In genomic region chr20:19012671-19013070, GRCh38 we compare ENCODE assay signal across 17 cellular contexts.
A peak's percentile ranks its signal among the peaks of the same experiment; 100 is the strongest.
DNase-seq lines count a peak whose midpoint lies in the region; TF ChIP-seq lines count a peak whose summit lies in the region.
"Had no signal": no experiment of that assay in that cellular context is flagged by ENCODE, and none has a peak within 500 bp of the region (broad histone marks: within the 10 kb centered on the region; RNA-seq: fewer than 3 reads in every experiment).

No MANE protein-coding gene starts in this region.

- no peaks in the 10 kb centered on the region for H3K36me3 ChIP-seq in parathyroid adenoma (ENCODE audit: control insufficient read depth, insufficient read depth, low read length)
- H3K36me3 ChIP-seq: ascending aorta, BLaER1 had no signal

- no peak overlapping the region for H3K4me2 ChIP-seq in parathyroid adenoma (ENCODE audit: low read length)
- H3K4me2 ChIP-seq: BLaER1, smooth muscle cell had no signal

- no peak for TF ChIP-seq CTCF in epithelial cell of esophagus (IDR thresholded peaks at IDR 0.05; ENCODE audit: insufficient read depth, low read depth, low read length, missing control alignments)
- no peak for TF ChIP-seq CTCF in parathyroid adenoma (IDR thresholded peaks at IDR 0.05)

- peaks cover 21% of the 10 kb centered on the region for H3K4me1 ChIP-seq in parathyroid adenoma
- H3K4me1 ChIP-seq: ascending aorta, BLaER1 had no signal

- H3K4me3 ChIP-seq in epithelial cell of esophagus (ENCODE audit: low read length), result no peak overlapping the region
- H3K4me3 ChIP-seq in parathyroid adenoma (ENCODE audit: low read depth, low read length), result no peak overlapping the region
- H3K4me3 ChIP-seq: ascending aorta, BLaER1, smooth muscle cell had no signal

- no peaks in the 10 kb centered on the region for H3K27me3 ChIP-seq in parathyroid adenoma (ENCODE audit: control insufficient read depth, insufficient read depth, low read length)
- H3K27me3 ChIP-seq: ascending aorta, BLaER1 had no signal

- H2AFZ ChIP-seq in parathyroid adenoma, result peak overlapping the region; percentile 47

- H3K79me2 ChIP-seq in parathyroid adenoma, result no peaks in the 10 kb centered on the region

- H3K27ac ChIP-seq in parathyroid adenoma, result peak overlapping the region; percentile 1
- H3K27ac ChIP-seq: ascending aorta, BLaER1 had no signal

- DNase-seq in AML-193 (lab: John Stamatoyannopoulos, UW), result peak; percentile 11 to 26
- DNase-seq in NOMO-1 (lab: John Stamatoyannopoulos, UW; ENCODE audit: unreplicated experiment in 2 of 2), result peak; percentile 83 to 86
- DNase-seq in epithelial cell of esophagus (ENCODE audit: low read depth), result peak; percentile 13
- no peak for DNase-seq in DMS153 (lab: John Stamatoyannopoulos, UW)
- DNase-seq in kidney tubule cell (ENCODE audit: low spot score), result no peak
- DNase-seq in DMS114 treated with DMSO at 0.1 percent for 48 hours (lab: John Stamatoyannopoulos, UW; ENCODE audit: unreplicated experiment), result no peak
- no peak for DNase-seq in T1000 (lab: John Stamatoyannopoulos, UW)
- DNase-seq: activated CD4-positive, alpha-beta memory T cell treated with anti-CD3 and anti-CD28 coated beads, Interleukin-2, amount 10 ng/mL, durations not matched to agents 7 days and 5 days; H7; NCI-H187 treated with DMSO at 0.1 percent for 48 hours; NCI-H774; SHP77 treated with DMSO at 0.1 percent for 48 hours; stimulated activated naive CD8-positive, alpha-beta T cell treated with anti-CD3 and anti-CD28 coated beads, Interleukin-15, amount 100 ng/mL, for 72 hours had no signal

- H3K9me3 ChIP-seq in parathyroid adenoma (ENCODE audit: control insufficient read depth, low read length), result no peaks in the 10 kb centered on the region
- H3K9me3 ChIP-seq: ascending aorta, BLaER1 had no signal

- no peak overlapping the region for H3K9ac ChIP-seq in parathyroid adenoma
- H3K9ac ChIP-seq: BLaER1 had no signal

Comparison
In these comparisons a context has a peak if more than half of its experiments do, and no peak if none do; other contexts are left out.
1. DNase-seq: peak in AML-193 (2 of 2), NOMO-1 (2 of 2) and epithelial cell of esophagus (single experiment); none in DMS153 (single experiment), kidney tubule cell (single experiment), DMS114 treated with DMSO at 0.1 percent for 48 hours (single experiment) and T1000 (single experiment).